19 cellular contexts compared by ENCODE assay signal in the genomic region with DNA sequence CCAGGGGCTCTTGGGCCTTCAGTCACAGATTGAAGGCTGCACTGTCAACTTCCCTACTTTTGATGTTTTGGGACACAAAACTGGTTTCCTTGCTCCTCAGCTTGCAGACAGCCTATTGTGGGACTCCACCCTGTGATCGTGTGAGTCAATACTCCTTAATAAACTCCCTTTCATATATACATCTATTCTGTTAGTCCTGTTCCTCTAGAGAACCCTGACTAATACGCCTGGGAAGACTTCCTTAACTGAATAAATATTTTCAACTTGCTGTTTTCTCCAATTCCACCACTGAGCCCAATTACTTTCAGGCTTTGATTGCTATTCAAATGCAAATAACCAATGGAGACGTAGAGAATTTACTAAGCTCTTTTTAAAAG.
DNase-seq lines count a peak whose midpoint lies in the region; ATAC-seq and TF ChIP-seq lines count a peak whose summit lies in the region.
"Had no signal": no experiment of that assay in that cellular context is flagged by ENCODE, and none has a peak within 500 bp of the region (broad histone marks: within the 10 kb centered on the region; RNA-seq: fewer than 3 reads in every experiment).

No MANE protein-coding gene starts in this region.

- no peak overlapping the region for H3K9ac ChIP-seq in mucosa of rectum (ENCODE audit: low read depth in 1 of 2, low read length in 2 of 2)

- in situ Hi-C loops in Panc1 (cut with HindIII; ENCODE audit: low pct_unique_long_range_greater_than_20kb, low sequenced_read_pairs): no loop called here
- in situ Hi-C loops in transverse colon (cut with MboI; ENCODE audit: low pct_ligation_motif_present in 1 of 4, low pct_unique_long_range_greater_than_20kb in 1 of 4, low sequenced_read_pairs in 3 of 4): loop anchor here in 1 of 4 donors (10.0 kb wide), 1 partner anchor 423 kb away; no protein-coding TSS in a partner anchor

- peaks cover 37% of the 10 kb centered on the region for H3K36me3 Mint-ChIP-seq in activated naive CD4-positive, alpha-beta T cell treated with anti-CD3 and anti-CD28 coated beads for 36 hours (ENCODE audit: low read depth)
- H3K36me3 Mint-ChIP-seq in activated naive CD4-positive, alpha-beta T cell treated with anti-CD3 and anti-CD28 coated beads, Interleukin-2, amount 50 U/mL, for 72 hours: peaks cover 3 to 40% of the 10 kb centered on the region in 2 donors

- no peak overlapping the region for H3K4me3 ChIP-seq in Panc1 (ENCODE audit: low read depth in 2 of 2, low read length in 2 of 2)
- no peak overlapping the region for H3K4me3 ChIP-seq in epithelial cell of esophagus (ENCODE audit: low read length)
- peak overlapping the region in 1 of 2 donors; percentile 10 for H3K4me3 ChIP-seq in mucosa of rectum (ENCODE audit: low read length in 2 of 2)
- no peak overlapping the region for H3K4me3 ChIP-seq in transverse colon
- H3K4me3 ChIP-seq: A549; BLaER1 treated with 17β-estradiol and CSF1 and Interleukin-3, amounts not matched to agents 10 nM and 100 nM; K562 had no signal

- H3K36me3 ChIP-seq in Panc1 (ENCODE audit: control insufficient read depth, insufficient read depth, low read length) (no peaks in the 10 kb centered on the region), mucosa of rectum (ENCODE audit: control insufficient read depth in 2 of 2, insufficient read depth in 2 of 2, low read length in 2 of 2) (peaks cover 6 to 16% of the 10 kb centered on the region in 2 donors), transverse colon (no peaks in the 10 kb centered on the region)

- H3K4me1 ChIP-seq in Panc1 (ENCODE audit: control insufficient read depth, insufficient read depth, low read length) (peaks cover 20% of the 10 kb centered on the region), mucosa of rectum (ENCODE audit: control insufficient read depth in 2 of 2, insufficient read depth in 2 of 2, low read length in 2 of 2) (peaks cover 17 to 22% of the 10 kb centered on the region in 2 donors), transverse colon (peaks cover 5 to 26% (median 10%) of the 10 kb centered on the region in 4 donors)

- no peaks in the 10 kb centered on the region for H3K9me3 Mint-ChIP-seq in activated naive CD4-positive, alpha-beta T cell treated with anti-CD3 and anti-CD28 coated beads for 36 hours
- H3K9me3 Mint-ChIP-seq in activated naive CD4-positive, alpha-beta T cell treated with anti-CD3 and anti-CD28 coated beads, Interleukin-2, amount 50 U/mL, for 72 hours: no peaks in the 10 kb centered on the region
- H3K9me3 Mint-ChIP-seq: CD8-positive, alpha-beta memory T cell had no signal

- H3K9me3 ChIP-seq in Panc1 (ENCODE audit: control insufficient read depth, insufficient read depth, low read depth, low read length): no peaks in the 10 kb centered on the region
- no peaks in the 10 kb centered on the region for H3K9me3 ChIP-seq in mucosa of rectum (ENCODE audit: control insufficient read depth in 2 of 2, low read length in 2 of 2)
- no peaks in the 10 kb centered on the region for H3K9me3 ChIP-seq in transverse colon
- H3K9me3 ChIP-seq: A549 had no signal

- peak overlapping the region; percentile 66; the same call in 1 of the 2 replicates for H3K27ac ChIP-seq in Panc1 (ENCODE audit: low read length)
- peak overlapping the region; percentile 17 to 41 for H3K27ac ChIP-seq in mucosa of rectum (ENCODE audit: low read depth in 2 of 2, low read length in 2 of 2)
- peak overlapping the region in 2 of 4 donors; percentile 14 to 55 for H3K27ac ChIP-seq in transverse colon
- H3K27ac ChIP-seq: A549, RWPE1 had no signal

- no TSS peak for BruUV-seq in Panc1 (replicated peaks; lab: Mats Ljungman, UMichigan)

- H3K4me1 Mint-ChIP-seq in activated naive CD4-positive, alpha-beta T cell treated with anti-CD3 and anti-CD28 coated beads for 36 hours (ENCODE audit: low read depth): peaks cover 5% of the 10 kb centered on the region

- H3K27ac Mint-ChIP-seq in activated naive CD4-positive, alpha-beta T cell treated with anti-CD3 and anti-CD28 coated beads for 36 hours: peak overlapping the region; percentile 21
- H3K27ac Mint-ChIP-seq in activated naive CD4-positive, alpha-beta T cell treated with anti-CD3 and anti-CD28 coated beads, Interleukin-2, amount 50 U/mL, for 72 hours: no peak overlapping the region

- TF ChIP-seq EP300 in transverse colon (IDR thresholded peaks at IDR 0.05; ENCODE audit: low read depth): no peak

- WGBS in transverse colon (ENCODE audit: low coverage in 1 of 2), 2 donors: 64 to 79% methylated on average over 3 of the region's 3 CpGs

- no peak for ATAC-seq in activated naive CD4-positive, alpha-beta T cell treated with anti-CD3 and anti-CD28 coated beads, Interleukin-2, amount 50 U/mL, for 72 hours
- no peak for ATAC-seq in Panc1
- ATAC-seq in GM19395 (IDR thresholded peaks at IDR 0.05; ENCODE audit: unreplicated experiment): no peak
- ATAC-seq: A549, K562 had no signal

- no peak for DNase-seq in activated naive CD4-positive, alpha-beta T cell treated with anti-CD3 and anti-CD28 coated beads for 36 hours
- DNase-seq in activated naive CD4-positive, alpha-beta T cell treated with anti-CD3 and anti-CD28 coated beads, Interleukin-2, amount 50 U/mL, for 72 hours (ENCODE audit: low spot score in 2 of 2): no peak
- no peak for DNase-seq in Panc1 (ENCODE audit: low read depth, low spot score)
- peak; percentile 61 for DNase-seq in epithelial cell of esophagus (ENCODE audit: low read depth)
- no peak for DNase-seq in dermis blood vessel endothelial cell
- DNase-seq in transverse colon: no peak
- DNase-seq: CD8-positive, alpha-beta memory T cell; HCEC 1CT; NCI-H1417 treated with DMSO at 0.1 percent for 48 hours; NCI-H1930; NCI-H2171 treated with DMSO at 0.1 percent for 48 hours; NCI-H446 treated with DMSO at 0.1 percent for 48 hours; NK-92 treated with Interleukin-12 subunit alpha and Interleukin-12 subunit beta, amount 100 ng/mL, for 24 hours had no signal

- no peak for TF ChIP-seq POLR2A in transverse colon (IDR thresholded peaks at IDR 0.05)

- H3K4me3 Mint-ChIP-seq in activated naive CD4-positive, alpha-beta T cell treated with anti-CD3 and anti-CD28 coated beads for 36 hours: no peak overlapping the region
- H3K4me3 Mint-ChIP-seq: CD8-positive, alpha-beta memory T cell had no signal

- intact Hi-C loops in activated naive CD4-positive, alpha-beta T cell treated with anti-CD3 and anti-CD28 coated beads for 36 hours (cut with micrococcal nuclease): loop anchor here (10.0 kb wide), 1 partner anchor 823 kb away; the partner anchor contains the start of gene MRPL44
- intact Hi-C loops in Panc1 (cut with micrococcal nuclease; ENCODE audit: unreplicated experiment) (loop anchor here (5.0 to 10.0 kb wide), 3 partner anchors 103 to 190 kb away; partner anchors contain the start of gene CUL3), transverse colon (cut with DNase I; ENCODE audit: low total_unique reads) (no loop called here)

- H3K27me3 Mint-ChIP-seq in activated naive CD4-positive, alpha-beta T cell treated with anti-CD3 and anti-CD28 coated beads for 36 hours (ENCODE audit: low read depth): no peaks in the 10 kb centered on the region
- H3K27me3 Mint-ChIP-seq: CD8-positive, alpha-beta memory T cell had no signal

- POLR2A ChIA-PET in Panc1 (lab: Charles Lee): interaction anchor here (0.9 kb wide), 1 partner anchor 128 kb away, joined by 4 read pairs; no protein-coding TSS in a partner anchor

- CTCF ChIA-PET in activated naive CD4-positive, alpha-beta T cell treated with anti-CD3 and anti-CD28 coated beads for 36 hours (lab: Charles Lee): interaction anchor here (0.7 to 2.6 kb wide), 6 partner anchors 9 to 450 kb away, joined by 3 to 13 read pairs (median 6); no protein-coding TSS in a partner anchor
- CTCF ChIA-PET in Panc1 (lab: Charles Lee): interaction anchor here (0.7 kb wide), 1 partner anchor 100 kb away, joined by 3 read pairs; no protein-coding TSS in a partner anchor

- H3K27me3 ChIP-seq in Panc1 (ENCODE audit: control insufficient read depth, insufficient read depth, low read length) (no peaks in the 10 kb centered on the region), mucosa of rectum (ENCODE audit: control insufficient read depth in 2 of 2, insufficient read depth in 2 of 2, low read length in 2 of 2) (no peaks in the 10 kb centered on the region), transverse colon (no peaks in the 10 kb centered on the region)
- H3K27me3 ChIP-seq: BLaER1 treated with 17β-estradiol and CSF1 and Interleukin-3, amounts not matched to agents 10 nM and 100 nM had no signal

- TF ChIP-seq CTCF in Panc1 (IDR thresholded peaks at IDR 0.05) (no peak), epithelial cell of esophagus (IDR thresholded peaks at IDR 0.05; ENCODE audit: insufficient read depth, low read depth, low read length, missing control alignments) (no peak), transverse colon (IDR thresholded peaks at IDR 0.05) (no peak)
